Comparison of ENCODE assay signal across 13 cellular contexts in the genomic region with DNA sequence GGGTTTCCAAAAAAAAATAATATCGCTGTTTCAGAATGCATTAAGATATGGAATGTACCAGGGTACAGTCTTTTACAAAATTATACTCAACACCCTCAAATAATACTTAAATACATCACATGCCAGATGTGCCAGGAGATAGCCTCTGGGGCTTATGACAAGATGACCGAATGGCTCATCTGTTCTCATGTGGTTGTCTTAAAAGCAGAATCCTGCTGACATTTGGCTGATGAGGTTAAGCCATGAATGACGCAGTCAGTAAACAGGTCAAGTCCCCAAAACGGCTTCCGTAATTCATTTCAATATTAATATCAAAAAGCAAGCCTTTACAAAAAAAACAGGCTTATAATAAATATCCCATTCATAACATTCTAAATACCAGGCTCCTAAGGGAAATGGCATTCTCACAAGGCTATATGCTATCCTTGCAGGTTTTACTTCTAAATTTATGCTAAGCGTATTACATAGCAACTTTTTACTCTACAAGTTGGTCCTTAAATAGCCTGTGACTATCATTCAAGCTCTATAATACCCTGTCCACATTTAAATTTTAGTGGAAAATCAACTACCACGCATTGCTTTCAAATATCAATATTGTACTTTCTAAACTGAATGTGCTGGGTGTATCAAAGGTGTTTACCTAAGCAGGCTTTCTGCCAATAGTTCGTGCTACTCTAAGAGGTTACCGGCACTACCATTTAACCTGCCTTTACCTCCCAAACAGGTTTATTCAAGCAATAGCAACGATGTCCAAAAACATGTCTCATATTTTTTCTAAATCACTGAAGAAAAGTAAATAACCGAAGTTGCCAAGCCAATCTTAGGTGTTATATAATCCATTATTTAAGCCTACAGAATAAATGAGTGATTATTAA. TPM values are rescaled to one million over a fixed set of nuclear protein-coding genes. Genes with fewer than 3 reads are reported as not detected.
DNase-seq lines count a peak whose midpoint lies in the region; ATAC-seq, FAIRE-seq and TF ChIP-seq lines count a peak whose summit lies in the region.
"Had no signal": no experiment of that assay in that cellular context is flagged by ENCODE, and none has a peak within 500 bp of the region (broad histone marks: within the 10 kb centered on the region; RNA-seq: fewer than 3 reads in every experiment).

No MANE protein-coding gene starts in this region.

- no peaks in the 10 kb centered on the region for H3K27me3 Mint-ChIP-seq in activated naive CD8-positive, alpha-beta T cell treated with anti-CD3 and anti-CD28 coated beads for 36 hours
- no peaks in the 10 kb centered on the region for H3K27me3 Mint-ChIP-seq in progenitor cell of endocrine pancreas

- DNase-seq in HepG2 (ENCODE audit: low spot score) (no peak), brain microvascular endothelial cell (peak; percentile 43), mucosa of descending colon (no peak), progenitor cell of endocrine pancreas (ENCODE audit: low spot score, unreplicated experiment) (no peak), GM12891 (ENCODE audit: insufficient read length, low spot score) (no peak)
- DNase-seq in activated naive CD8-positive, alpha-beta T cell treated with anti-CD3 and anti-CD28 coated beads for 36 hours, result no peak
- DNase-seq: activated CD4-positive, alpha-beta T cell treated with anti-CD3 and anti-CD28 coated beads, Interleukin-2, amount 50 U/mL, for 4 hours; activated naive CD4-positive, alpha-beta T cell treated with Interleukin-2 at 50 U/mL for 16 hours; GDM1; KBM-7; NCI-H2171 treated with DMSO at 0.1 percent for 48 hours had no signal

- H3K27ac ChIP-seq in liver (ENCODE audit: low read depth in 1 of 2, low read length in 2 of 2) (peak overlapping the region; percentile 56 to 68), HepG2 (ENCODE audit: extremely low read length, insufficient read depth, low read length) (no peak overlapping the region), brain microvascular endothelial cell (peak overlapping the region; percentile 74)

- peaks cover 4% of the 10 kb centered on the region for H3K36me3 Mint-ChIP-seq in activated naive CD8-positive, alpha-beta T cell treated with anti-CD3 and anti-CD28 coated beads for 36 hours
- H3K36me3 Mint-ChIP-seq in progenitor cell of endocrine pancreas (ENCODE audit: insufficient read depth), result no peaks in the 10 kb centered on the region

- H3K4me1 ChIP-seq in liver (ENCODE audit: control insufficient read depth in 4 of 4, insufficient read depth in 4 of 4, low read length in 3 of 4) (peaks cover 20 to 60% (median 42%) of the 10 kb centered on the region in 4 donors), HepG2 (ENCODE audit: insufficient read depth, low read length) (peaks cover 71% of the 10 kb centered on the region), mucosa of descending colon (ENCODE audit: low read depth) (peaks cover 46% of the 10 kb centered on the region)

- FAIRE-seq in HepG2 (lab: Jason Lieb, UNC) (no peak), GM12891 (lab: Jason Lieb, UNC) (no peak)

- TF ChIP-seq POLR2A in HepG2 (IDR thresholded peaks at IDR 0.05; ENCODE audit: insufficient read depth in 1 of 2, low read depth in 2 of 2, low read length in 2 of 2) (no peak), GM12891 (IDR thresholded peaks at IDR 0.05; ENCODE audit: low read depth, low read length) (no peak)

- H3K9me3 ChIP-seq in liver (ENCODE audit: control insufficient read depth in 4 of 4, low read length in 3 of 4) (no peaks in the 10 kb centered on the region), HepG2 (ENCODE audit: low read length) (no peaks in the 10 kb centered on the region), mucosa of descending colon (no peaks in the 10 kb centered on the region)

- no peak overlapping the region for H2AFZ ChIP-seq in HepG2 (ENCODE audit: low read length)

- BruUV-seq in HepG2 (replicated peaks; lab: Mats Ljungman, UMichigan), result no TSS peak

- intact Hi-C loops in HepG2 (cut with micrococcal nuclease; ENCODE audit: unreplicated experiment), result no loop called here
- intact Hi-C loops in mucosa of descending colon (cut with DNase I, micrococcal nuclease), result no loop called here

- TF ChIP-seq RAD21 in liver (IDR thresholded peaks at IDR 0.05), result peak; percentile 36 to 50
- no peak for TF ChIP-seq RAD21 in HepG2 (CRISPR knock-in tag; IDR thresholded peaks at IDR 0.05)

- ATAC-seq in HepG2 (no peak), mucosa of descending colon (peak; percentile 52), HG02840 (IDR thresholded peaks at IDR 0.05; ENCODE audit: low FRiP score, unreplicated experiment) (no peak)

- TF ChIP-seq CTCF in liver (IDR thresholded peaks at IDR 0.05; ENCODE audit: low read depth, low read length, missing input control) (no peak), HepG2 (CRISPR knock-in tag; IDR thresholded peaks at IDR 0.05) (no peak), brain microvascular endothelial cell (IDR thresholded peaks at IDR 0.05; ENCODE audit: low read depth, low read length, missing control alignments) (no peak), mucosa of descending colon (IDR thresholded peaks at IDR 0.05) (no peak), progenitor cell of endocrine pancreas (IDR thresholded peaks at IDR 0.05; ENCODE audit: unreplicated experiment) (no peak)

- H3K4me1 Mint-ChIP-seq in activated naive CD8-positive, alpha-beta T cell treated with anti-CD3 and anti-CD28 coated beads for 36 hours, result peaks cover 41% of the 10 kb centered on the region
- H3K4me1 Mint-ChIP-seq in progenitor cell of endocrine pancreas (ENCODE audit: low read depth), result peaks cover 28% of the 10 kb centered on the region

- H3K36me3 ChIP-seq in liver (ENCODE audit: control insufficient read depth in 4 of 4, insufficient read depth in 3 of 4, low read depth in 1 of 4, low read length in 3 of 4), result no peaks in the 10 kb centered on the region
- H3K36me3 ChIP-seq in HepG2 (replicated peaks in 1 of 2; ENCODE audit: control insufficient read depth in 1 of 2, insufficient read depth in 2 of 2, low read length in 2 of 2), result no peaks in the 10 kb centered on the region
- H3K36me3 ChIP-seq in brain microvascular endothelial cell (replicated peaks), result no peaks in the 10 kb centered on the region
- no peaks in the 10 kb centered on the region for H3K36me3 ChIP-seq in mucosa of descending colon (ENCODE audit: low read depth)

- peaks cover 77% of the 10 kb centered on the region for H3K79me2 ChIP-seq in HepG2 (ENCODE audit: insufficient read depth, low read length)

- peak overlapping the region in 1 of 2 donors; percentile 48 for H3K9ac ChIP-seq in liver (ENCODE audit: low read depth in 1 of 2, low read length in 2 of 2)
- H3K9ac ChIP-seq in HepG2 (ENCODE audit: insufficient read depth, low read depth, low read length), result no peak overlapping the region

- POLR2A ChIA-PET in HepG2 (lab: Yijun Ruan, JAX), result no interaction called here

- 39% methylated on average over 11 of the region's 11 CpGs for WGBS in liver
- WGBS in HepG2 (ENCODE audit: low lambda C conversion rate), result 84% methylated on average over 11 of the region's 11 CpGs

- H3K27me3 ChIP-seq in liver (ENCODE audit: control insufficient read depth in 4 of 4, insufficient read depth in 4 of 4, low read length in 3 of 4) (no peaks in the 10 kb centered on the region), HepG2 (ENCODE audit: control insufficient read depth in 1 of 2, insufficient read depth in 2 of 2, low read length in 2 of 2) (no peaks in the 10 kb centered on the region), brain microvascular endothelial cell (replicated peaks) (no peaks in the 10 kb centered on the region)

- no peak overlapping the region for H3K4me2 ChIP-seq in HepG2 (ENCODE audit: low read depth, low read length)

- no peak overlapping the region for H3K27ac Mint-ChIP-seq in activated naive CD8-positive, alpha-beta T cell treated with anti-CD3 and anti-CD28 coated beads for 36 hours
- no peak overlapping the region for H3K27ac Mint-ChIP-seq in progenitor cell of endocrine pancreas

- H4K20me1 ChIP-seq in HepG2 (ENCODE audit: insufficient read depth, low read length), result peaks cover 13% of the 10 kb centered on the region; the same call in 1 of the 2 replicates

- no peak for TF ChIP-seq EP300 in HepG2 (IDR thresholded peaks at IDR 0.05; ENCODE audit: low read depth in 2 of 2, low read length in 2 of 2)
- TF ChIP-seq EP300 in HepG2 (CRISPR knock-in tag; IDR thresholded peaks at IDR 0.05; ENCODE audit: borderline replicate concordance), result no peak

- in situ Hi-C loops in HepG2 (cut with HindIII; ENCODE audit: extremely low pct_ligation_motif_present, low pct_unique_long_range_greater_than_20kb) (no loop called here), brain microvascular endothelial cell (cut with HindIII; ENCODE audit: low pct_ligation_motif_present, low sequenced_read_pairs) (no loop called here)

- H3K4me3 ChIP-seq in liver (ENCODE audit: low read depth in 1 of 3, low read length in 3 of 3), result peak overlapping the region in 1 of 3 donors; percentile 10
- H3K4me3 ChIP-seq in HepG2 (replicated peaks in 1 of 3; ENCODE audit: insufficient read depth in 1 of 3, low read depth in 2 of 3, low read length in 3 of 3), result no peak overlapping the region
- H3K4me3 ChIP-seq in brain microvascular endothelial cell (ENCODE audit: low read depth, low read length), result no peak overlapping the region
- H3K4me3 ChIP-seq in mucosa of descending colon, result no peak overlapping the region

- CTCF ChIA-PET in HepG2 (lab: Yijun Ruan, JAX; ENCODE audit: low intra/inter-chr PET ratio, low total read pairs), result no interaction called here

- H3K9me3 Mint-ChIP-seq in activated naive CD8-positive, alpha-beta T cell treated with anti-CD3 and anti-CD28 coated beads for 36 hours, result no peaks in the 10 kb centered on the region
- H3K9me3 Mint-ChIP-seq in progenitor cell of endocrine pancreas (ENCODE audit: low read depth), result peaks cover under 1% of the 10 kb centered on the region

- H3K4me3 Mint-ChIP-seq in activated naive CD8-positive, alpha-beta T cell treated with anti-CD3 and anti-CD28 coated beads for 36 hours, result no peak overlapping the region
- no peak overlapping the region for H3K4me3 Mint-ChIP-seq in progenitor cell of endocrine pancreas (ENCODE audit: low read depth)

RNA-seq across cellular contexts. Expression of gene SMURF1, which starts 15.6 kb away (rescaled TPM):
- total RNA-seq in liver (10 to 100 TPM in 1 of 2 donors, 1 to 10 TPM in 1; 6.2 to 16.8 TPM), HepG2 (2016; rRNA removed; fragmentation: Illumina TruSeq; extraction: Trizol) (11.1 and 12.0 TPM in 2 replicates), mucosa of descending colon (10 to 100 TPM; 28.4 to 36.0 (median 31.2) TPM), progenitor cell of endocrine pancreas (31.9 and 32.1 TPM in 2 replicates)
- polyA plus RNA-seq in liver (1 to 10 TPM; 2.9 to 5.6 TPM), HepG2 (2011; rRNA removed) (8.3 and 8.7 TPM in 2 replicates)
- total RNA-seq in HepG2 (2016; cell fraction: cytosol; rRNA removed; fragmentation: Illumina TruSeq; extraction: Trizol; ENCODE audit: low read depth), result 2.3 and 2.9 TPM in 2 replicates
- 8.8 and 11.5 TPM in 2 replicates for total RNA-seq in HepG2 (2016; cell fraction: insoluble cytoplasmic fraction; rRNA removed; fragmentation: Illumina TruSeq; extraction: Trizol)
- 6.2 and 6.6 TPM in 2 replicates for total RNA-seq in HepG2 (2016; cell fraction: membrane; rRNA removed; fragmentation: Illumina TruSeq; extraction: Trizol)
- total RNA-seq in HepG2 (2016; cell fraction: nucleus; rRNA removed; fragmentation: Illumina TruSeq; extraction: Trizol), result 8.5 and 10.7 TPM in 2 replicates
- 4.6 and 5.6 TPM in 2 replicates for polyA plus RNA-seq in HepG2 (2011; cell fraction: cytosol; rRNA removed)
- polyA plus RNA-seq in HepG2 (2011; cell fraction: nucleus; rRNA removed), result 13.6 and 15.4 TPM in 2 replicates
- 10.1 and 10.6 TPM in 2 replicates for polyA plus RNA-seq in HepG2 (2012)
- polyA plus RNA-seq in HepG2 (2016; cell fraction: cytosol; fragmentation: Illumina TruSeq; extraction: Trizol; ENCODE audit: low read depth), result 0.75 and 0.81 TPM in 2 replicates
- 7.6 and 8.8 TPM in 2 replicates for polyA plus RNA-seq in HepG2 (2016; cell fraction: insoluble cytoplasmic fraction; fragmentation: Illumina TruSeq; extraction: Trizol; ENCODE audit: low read depth)
- 1.8 and 2.7 TPM in 2 replicates for polyA plus RNA-seq in HepG2 (2016; cell fraction: membrane; fragmentation: Illumina TruSeq; extraction: Trizol; ENCODE audit: low read depth)
- polyA plus RNA-seq in HepG2 (2016; cell fraction: nucleus; fragmentation: Illumina TruSeq; extraction: Trizol; ENCODE audit: insufficient read depth, low read depth), result 15.0 and 17.6 TPM in 2 replicates
- 9.8 and 14.1 TPM in 2 replicates for polyA minus RNA-seq in HepG2 (2011; rRNA and poly(A)+ RNA removed; ENCODE audit: low replicate concordance)
- 5.8 and 6.4 TPM in 2 replicates for polyA minus RNA-seq in HepG2 (2011; cell fraction: cytosol; rRNA and poly(A)+ RNA removed)
- 13.4 and 14.2 TPM in 2 replicates for polyA minus RNA-seq in HepG2 (2011; cell fraction: nucleus; rRNA and poly(A)+ RNA removed)
- total RNA-seq in activated naive CD8-positive, alpha-beta T cell treated with anti-CD3 and anti-CD28 coated beads for 36 hours, result 10 to 100 TPM; 12.3 TPM
- 5.2 TPM for polyA plus RNA-seq in GM12891 (2012; ENCODE audit: low read depth, missing spikeins)
